ENCODE assay signal across 20 cellular contexts in genomic region chr18:49936821-49937220, GRCh38.
DNase-seq lines count a peak whose midpoint lies in the region; ATAC-seq, FAIRE-seq and TF ChIP-seq lines count a peak whose summit lies in the region.
"Had no signal": no experiment of that assay in that cellular context is flagged by ENCODE, and none has a peak within 500 bp of the region (broad histone marks: within the 10 kb centered on the region; RNA-seq: fewer than 3 reads in every experiment).

No MANE protein-coding gene starts in this region.

- no peak for TF ChIP-seq CTCF in bronchial epithelial cell (IDR thresholded peaks at IDR 0.05; ENCODE audit: insufficient read depth, low read length, severe bottlenecking)
- no peak for TF ChIP-seq CTCF in nephron progenitor cell (IDR thresholded peaks at IDR 0.05)

- H3K27me3 Mint-ChIP-seq in activated CD4-positive, alpha-beta T cell treated with anti-CD3 and anti-CD28 coated beads, Interleukin-2, amount 10 ng/mL, durations not matched to agents 7 days and 5 days: peaks cover 5% of the 10 kb centered on the region
- peaks cover 16% of the 10 kb centered on the region for H3K27me3 Mint-ChIP-seq in nephron progenitor cell (ENCODE audit: low read depth, poor library complexity)
- peaks cover 6% of the 10 kb centered on the region for H3K27me3 Mint-ChIP-seq in activated T-helper 2 cell treated with anti-CD3 and anti-CD28 coated beads, Interferon-gamma antibody, Interleukin-2, Interleukin-4, amounts not matched to agents 10 μg/mL and 5 μg/mL and 100 μg/mL, durations not matched to agents 14 hours and 24 hours and 36 hours (ENCODE audit: low read depth)
- H3K27me3 Mint-ChIP-seq: CD4-positive, alpha-beta T cell had no signal

- no peaks in the 10 kb centered on the region for H3K9me3 Mint-ChIP-seq in activated CD4-positive, alpha-beta T cell treated with anti-CD3 and anti-CD28 coated beads, Interleukin-2, amount 10 ng/mL, durations not matched to agents 7 days and 5 days
- H3K9me3 Mint-ChIP-seq in nephron progenitor cell: no peaks in the 10 kb centered on the region
- H3K9me3 Mint-ChIP-seq in activated T-helper 2 cell treated with anti-CD3 and anti-CD28 coated beads, Interferon-gamma antibody, Interleukin-2, Interleukin-4, amounts not matched to agents 10 μg/mL and 5 μg/mL and 100 μg/mL, durations not matched to agents 14 hours and 24 hours and 36 hours: no peaks in the 10 kb centered on the region
- H3K9me3 Mint-ChIP-seq: CD4-positive, alpha-beta T cell; CD8-positive, alpha-beta T cell had no signal

- no peaks in the 10 kb centered on the region for H3K27me3 ChIP-seq in bronchial epithelial cell (ENCODE audit: control insufficient read depth, insufficient read depth, low read length)
- H3K27me3 ChIP-seq: BLaER1 treated with 17β-estradiol and CSF1 and Interleukin-3, amounts not matched to agents 10 nM and 100 nM had no signal

- peak overlapping the region; percentile 20 for H3K27ac Mint-ChIP-seq in activated CD4-positive, alpha-beta T cell treated with anti-CD3 and anti-CD28 coated beads, Interleukin-2, amount 10 ng/mL, durations not matched to agents 7 days and 5 days
- H3K27ac Mint-ChIP-seq in nephron progenitor cell: peak overlapping the region; percentile 40
- no peak overlapping the region for H3K27ac Mint-ChIP-seq in activated T-helper 2 cell treated with anti-CD3 and anti-CD28 coated beads, Interferon-gamma antibody, Interleukin-2, Interleukin-4, amounts not matched to agents 10 μg/mL and 5 μg/mL and 100 μg/mL, durations not matched to agents 14 hours and 24 hours and 36 hours
- H3K27ac Mint-ChIP-seq: B cell; CD4-positive, alpha-beta T cell; CD8-positive, alpha-beta T cell had no signal

- H3K4me3 Mint-ChIP-seq in activated CD4-positive, alpha-beta T cell treated with anti-CD3 and anti-CD28 coated beads, Interleukin-2, amount 10 ng/mL, durations not matched to agents 7 days and 5 days: no peak overlapping the region
- no peak overlapping the region for H3K4me3 Mint-ChIP-seq in nephron progenitor cell
- H3K4me3 Mint-ChIP-seq in activated T-helper 2 cell treated with anti-CD3 and anti-CD28 coated beads, Interferon-gamma antibody, Interleukin-2, Interleukin-4, amounts not matched to agents 10 μg/mL and 5 μg/mL and 100 μg/mL, durations not matched to agents 14 hours and 24 hours and 36 hours (ENCODE audit: low read depth): no peak overlapping the region
- H3K4me3 Mint-ChIP-seq: B cell; CD4-positive, alpha-beta T cell; CD8-positive, alpha-beta T cell had no signal

- FAIRE-seq in bronchial epithelial cell (lab: Jason Lieb, UNC): peak; percentile 13
- FAIRE-seq: A549, D721Med, G401.6, GM12891, GM19239 had no signal

- no peak for ATAC-seq in HG03432 (IDR thresholded peaks at IDR 0.05; ENCODE audit: unreplicated experiment)
- ATAC-seq: A549; CD8-positive, alpha-beta T cell had no signal

- intact Hi-C loops in activated T-helper 2 cell treated with anti-CD3 and anti-CD28 coated beads, Interferon-gamma antibody, Interleukin-2, Interleukin-4, amounts not matched to agents 10 μg/mL and 5 μg/mL and 100 μg/mL, durations not matched to agents 14 hours and 24 hours and 36 hours (cut with micrococcal nuclease): no loop called here

- CTCF ChIA-PET in activated CD4-positive, alpha-beta T cell treated with anti-CD3 and anti-CD28 coated beads, Interleukin-2, amount 10 ng/mL, durations not matched to agents 7 days and 5 days (lab: Charles Lee): interaction anchor here (1.8 kb wide), 1 partner anchor 9 kb away, joined by 5 read pairs; no protein-coding TSS in a partner anchor

- H3K4me1 Mint-ChIP-seq in activated CD4-positive, alpha-beta T cell treated with anti-CD3 and anti-CD28 coated beads, Interleukin-2, amount 10 ng/mL, durations not matched to agents 7 days and 5 days: peaks cover 28% of the 10 kb centered on the region
- peaks cover 5% of the 10 kb centered on the region for H3K4me1 Mint-ChIP-seq in nephron progenitor cell
- H3K4me1 Mint-ChIP-seq in activated T-helper 2 cell treated with anti-CD3 and anti-CD28 coated beads, Interferon-gamma antibody, Interleukin-2, Interleukin-4, amounts not matched to agents 10 μg/mL and 5 μg/mL and 100 μg/mL, durations not matched to agents 14 hours and 24 hours and 36 hours (ENCODE audit: low read depth): peaks cover 4% of the 10 kb centered on the region

- DNase-seq in activated CD4-positive, alpha-beta T cell treated with anti-CD3 and anti-CD28 coated beads, Interleukin-2, amount 10 ng/mL, durations not matched to agents 7 days and 5 days: no peak
- DNase-seq in activated CD4-positive, alpha-beta T cell treated with anti-CD3 and anti-CD28 coated beads for 4 hours: no peak
- DNase-seq in bronchial epithelial cell (ENCODE audit: low read depth) (no peak), nephron progenitor cell (no peak)
- DNase-seq in activated T-helper 2 cell treated with anti-CD3 and anti-CD28 coated beads, Interferon-gamma antibody, Interleukin-2, Interleukin-4, amounts not matched to agents 10 μg/mL and 5 μg/mL and 100 μg/mL, durations not matched to agents 14 hours and 24 hours and 36 hours (ENCODE audit: low spot score): no peak
- DNase-seq: AML-193; Caco-2; Calu3; CD4-positive, alpha-beta T cell; CD8-positive, alpha-beta T cell; DMS79 treated with DMSO at 0.1 percent for 48 hours; GF-D8 had no signal

- POLR2A ChIA-PET in activated CD4-positive, alpha-beta T cell treated with anti-CD3 and anti-CD28 coated beads, Interleukin-2, amount 10 ng/mL, durations not matched to agents 7 days and 5 days (lab: Charles Lee): no interaction called here

- H3K4me3 ChIP-seq in bronchial epithelial cell (ENCODE audit: low read depth, low read length): no peak overlapping the region
- H3K4me3 ChIP-seq: A549; BLaER1 treated with 17β-estradiol and CSF1 and Interleukin-3, amounts not matched to agents 10 nM and 100 nM had no signal

- H3K36me3 ChIP-seq in bronchial epithelial cell (ENCODE audit: control insufficient read depth, insufficient read depth, low read length): peaks cover 2% of the 10 kb centered on the region
- H3K36me3 ChIP-seq: BLaER1 treated with 17β-estradiol and CSF1 and Interleukin-3, amounts not matched to agents 10 nM and 100 nM had no signal

- no peaks in the 10 kb centered on the region for H3K36me3 Mint-ChIP-seq in activated CD4-positive, alpha-beta T cell treated with anti-CD3 and anti-CD28 coated beads, Interleukin-2, amount 10 ng/mL, durations not matched to agents 7 days and 5 days (ENCODE audit: low read depth)
- no peaks in the 10 kb centered on the region for H3K36me3 Mint-ChIP-seq in nephron progenitor cell (ENCODE audit: low read depth)
- no peaks in the 10 kb centered on the region for H3K36me3 Mint-ChIP-seq in activated T-helper 2 cell treated with anti-CD3 and anti-CD28 coated beads, Interferon-gamma antibody, Interleukin-2, Interleukin-4, amounts not matched to agents 10 μg/mL and 5 μg/mL and 100 μg/mL, durations not matched to agents 14 hours and 24 hours and 36 hours (ENCODE audit: low read depth)
- H3K36me3 Mint-ChIP-seq: CD8-positive, alpha-beta T cell had no signal
